ENCODE assay signal across 8 cellular contexts in the genomic region with DNA sequence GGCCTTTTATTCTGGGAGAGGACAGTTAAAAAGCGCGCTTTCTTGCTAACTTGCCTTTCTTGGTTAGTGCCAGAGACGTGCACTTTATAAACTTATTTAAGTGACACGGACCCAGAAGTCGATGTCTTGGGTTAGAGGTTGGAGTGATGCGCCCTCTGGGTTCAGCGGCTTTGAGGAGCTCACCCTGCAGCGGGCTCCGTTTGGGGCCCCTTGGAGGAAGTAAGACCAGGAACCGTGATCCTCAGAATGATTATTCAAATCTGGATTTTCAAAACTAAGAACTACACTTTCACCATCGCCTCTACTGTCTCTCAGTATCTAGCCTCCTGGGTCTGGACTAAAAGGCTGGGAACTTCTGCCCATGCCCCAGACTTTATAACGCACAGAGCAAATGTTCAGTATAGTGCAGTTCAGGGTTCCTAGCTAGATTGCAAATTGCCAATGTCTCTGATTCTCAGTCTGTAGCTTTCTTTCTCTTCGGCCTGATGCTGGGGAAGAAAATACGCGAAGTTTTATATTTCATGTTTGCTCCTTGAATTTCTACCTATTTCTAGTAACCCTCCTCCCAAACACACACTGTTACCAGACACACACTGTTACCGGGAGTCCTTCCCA. TPM values are rescaled to one million over a fixed set of nuclear protein-coding genes. Genes with fewer than 3 reads are reported as not detected.
A peak's percentile ranks its signal among the peaks of the same experiment; 100 is the strongest.
DNase-seq lines count a peak whose midpoint lies in the region; ATAC-seq, FAIRE-seq and TF ChIP-seq lines count a peak whose summit lies in the region.

No MANE protein-coding gene starts in this region.

- FAIRE-seq in frontal cortex (lab: Jason Lieb, UNC) = no peak

- H3K27me3 ChIP-seq in hepatocyte (no peaks in the 10 kb centered on the region), stomach smooth muscle (ENCODE audit: control insufficient read depth in 1 of 2, insufficient read depth in 2 of 2, low read length in 2 of 2) (no peaks in the 10 kb centered on the region)

- H3K27ac ChIP-seq in hepatocyte (peak overlapping the region; percentile 89), stomach smooth muscle (ENCODE audit: low read length) (peak overlapping the region; percentile 37)

- H3K4me3 ChIP-seq in hepatocyte (peak overlapping the region; percentile 0), stomach smooth muscle (ENCODE audit: low read length in 2 of 2) (peak overlapping the region; percentile 52 to 74)

- no peaks in the 10 kb centered on the region for H3K9me2 ChIP-seq in hepatocyte (replicated peaks; ENCODE audit: insufficient read depth)

- H3K79me2 ChIP-seq in hepatocyte = no peaks in the 10 kb centered on the region

- H3K4me1 ChIP-seq in hepatocyte (ENCODE audit: insufficient read depth) (peaks cover 10% of the 10 kb centered on the region), stomach smooth muscle (ENCODE audit: control insufficient read depth, insufficient read depth, low read length) (peaks cover 17% of the 10 kb centered on the region)

- peak; percentile 57 for DNase-seq in activated CD8-positive, alpha-beta T cell treated with anti-CD3 and anti-CD28 coated beads for 36 hours
- no peak for DNase-seq in hepatocyte (ENCODE audit: low spot score)
- no peak for DNase-seq in hippocampal formation (lab: John Stamatoyannopoulos, UW)
- no peak for DNase-seq in NCI-H1105 (lab: John Stamatoyannopoulos, UW)
- DNase-seq in frontal cortex (ENCODE audit: low spot score in 2 of 2) = no peak

- H3K4me2 ChIP-seq in hepatocyte = peak overlapping the region; percentile 84

- H3K4me1 Mint-ChIP-seq in activated CD8-positive, alpha-beta T cell treated with anti-CD3 and anti-CD28 coated beads for 36 hours (ENCODE audit: low read depth) = peaks cover 17% of the 10 kb centered on the region

- peak overlapping the region in 1 of 2 donors; percentile 51 for H3K9ac ChIP-seq in stomach smooth muscle (ENCODE audit: low read length in 2 of 2)

- peak; percentile 65 for ATAC-seq in GM18502 (IDR thresholded peaks at IDR 0.05; ENCODE audit: poor library complexity, unreplicated experiment)
- ATAC-seq in HG02763 (IDR thresholded peaks at IDR 0.05; ENCODE audit: unreplicated experiment) = peak; percentile 56
- peak; percentile 70 for ATAC-seq in activated CD8-positive, alpha-beta T cell treated with anti-CD3 and anti-CD28 coated beads for 36 hours

- peak overlapping the region; percentile 77 for H3K27ac Mint-ChIP-seq in activated CD8-positive, alpha-beta T cell treated with anti-CD3 and anti-CD28 coated beads for 36 hours

- H3K9me3 ChIP-seq in hepatocyte (ENCODE audit: low read depth) (no peaks in the 10 kb centered on the region), stomach smooth muscle (ENCODE audit: control insufficient read depth in 2 of 2, low read length in 2 of 2) (no peaks in the 10 kb centered on the region)

- H3K4me3 Mint-ChIP-seq in activated CD8-positive, alpha-beta T cell treated with anti-CD3 and anti-CD28 coated beads for 36 hours = peak overlapping the region; percentile 66

- H2AFZ ChIP-seq in hepatocyte = peak overlapping the region; percentile 88

- no peaks in the 10 kb centered on the region for H3K27me3 Mint-ChIP-seq in activated CD8-positive, alpha-beta T cell treated with anti-CD3 and anti-CD28 coated beads for 36 hours

- WGBS in hepatocyte (ENCODE audit: low lambda C conversion rate, missing lambda C conversion rate) = 43% methylated on average over 16 of the region's 16 CpGs

- peaks cover 4% of the 10 kb centered on the region for H3K36me3 Mint-ChIP-seq in activated CD8-positive, alpha-beta T cell treated with anti-CD3 and anti-CD28 coated beads for 36 hours (ENCODE audit: low read depth)

- CTCF ChIA-PET in activated CD8-positive, alpha-beta T cell treated with anti-CD3 and anti-CD28 coated beads for 36 hours (lab: Charles Lee) = interaction anchor here (0.7 to 12.1 kb wide), 5 partner anchors 41 to 128 kb away, joined by 4 to 198 read pairs (median 8); no protein-coding TSS in a partner anchor

- no peak for TF ChIP-seq CTCF in activated CD8-positive, alpha-beta T cell treated with anti-CD3 and anti-CD28 coated beads for 36 hours (IDR thresholded peaks at IDR 0.05)
- TF ChIP-seq CTCF in hepatocyte (IDR thresholded peaks at IDR 0.05; ENCODE audit: poor library complexity) = no peak

- POLR2A ChIA-PET in activated CD8-positive, alpha-beta T cell treated with anti-CD3 and anti-CD28 coated beads for 36 hours (lab: Charles Lee) = interaction anchor here (0.6 to 1.3 kb wide), 3 partner anchors 12 to 41 kb away, joined by 3 read pairs; no protein-coding TSS in a partner anchor

- no peaks in the 10 kb centered on the region for H3K9me3 Mint-ChIP-seq in activated CD8-positive, alpha-beta T cell treated with anti-CD3 and anti-CD28 coated beads for 36 hours

- intact Hi-C loops in activated CD8-positive, alpha-beta T cell treated with anti-CD3 and anti-CD28 coated beads for 36 hours (cut with micrococcal nuclease) = no loop called here

- H3K36me3 ChIP-seq in hepatocyte (replicated peaks; ENCODE audit: insufficient read depth, low read depth) = no peaks in the 10 kb centered on the region
- no peaks in the 10 kb centered on the region for H3K36me3 ChIP-seq in stomach smooth muscle (ENCODE audit: control insufficient read depth in 2 of 2, insufficient read depth in 2 of 2, low read length in 2 of 2)

- H4K20me1 ChIP-seq in hepatocyte (ENCODE audit: insufficient read depth, poor library complexity, severe bottlenecking) = no peaks in the 10 kb centered on the region

RNA-seq across cellular contexts. Expression of a gene that starts 18.6 kb away (rescaled TPM):
- 1 to 10 TPM in 1 of 2 experiments, under 1 TPM in 1; 0.81 to 1.7 TPM for total RNA-seq in activated CD8-positive, alpha-beta T cell treated with anti-CD3 and anti-CD28 coated beads for 36 hours
- 46.2 and 48.8 TPM in 2 replicates for total RNA-seq in hepatocyte
- 25.5 and 28.2 TPM in 2 replicates for polyA plus RNA-seq in hepatocyte
- 8.6 TPM for total RNA-seq in frontal cortex

RNA-seq across cellular contexts. Expression of a gene that starts 25.3 kb away (rescaled TPM):
- total RNA-seq in activated CD8-positive, alpha-beta T cell treated with anti-CD3 and anti-CD28 coated beads for 36 hours = 10 to 100 TPM in 1 of 2 experiments, 1 to 10 TPM in 1; 9.3 to 11.0 TPM
- 9.6 and 10.4 TPM in 2 replicates for total RNA-seq in hepatocyte
- 7.3 and 7.8 TPM in 2 replicates for polyA plus RNA-seq in hepatocyte
- 4.1 TPM for total RNA-seq in frontal cortex

RNA-seq across cellular contexts. Expression of a gene that starts 55.0 kb away (rescaled TPM):
- total RNA-seq in activated CD8-positive, alpha-beta T cell treated with anti-CD3 and anti-CD28 coated beads for 36 hours = 1 to 10 TPM; 8.1 to 9.6 TPM
- total RNA-seq in hepatocyte = 16.7 and 20.0 TPM in 2 replicates
- polyA plus RNA-seq in hepatocyte = 7.1 and 13.7 TPM in 2 replicates
- total RNA-seq in frontal cortex = 15.9 TPM
